ENCODE assay signal across 10 cellular contexts in the genomic region with DNA sequence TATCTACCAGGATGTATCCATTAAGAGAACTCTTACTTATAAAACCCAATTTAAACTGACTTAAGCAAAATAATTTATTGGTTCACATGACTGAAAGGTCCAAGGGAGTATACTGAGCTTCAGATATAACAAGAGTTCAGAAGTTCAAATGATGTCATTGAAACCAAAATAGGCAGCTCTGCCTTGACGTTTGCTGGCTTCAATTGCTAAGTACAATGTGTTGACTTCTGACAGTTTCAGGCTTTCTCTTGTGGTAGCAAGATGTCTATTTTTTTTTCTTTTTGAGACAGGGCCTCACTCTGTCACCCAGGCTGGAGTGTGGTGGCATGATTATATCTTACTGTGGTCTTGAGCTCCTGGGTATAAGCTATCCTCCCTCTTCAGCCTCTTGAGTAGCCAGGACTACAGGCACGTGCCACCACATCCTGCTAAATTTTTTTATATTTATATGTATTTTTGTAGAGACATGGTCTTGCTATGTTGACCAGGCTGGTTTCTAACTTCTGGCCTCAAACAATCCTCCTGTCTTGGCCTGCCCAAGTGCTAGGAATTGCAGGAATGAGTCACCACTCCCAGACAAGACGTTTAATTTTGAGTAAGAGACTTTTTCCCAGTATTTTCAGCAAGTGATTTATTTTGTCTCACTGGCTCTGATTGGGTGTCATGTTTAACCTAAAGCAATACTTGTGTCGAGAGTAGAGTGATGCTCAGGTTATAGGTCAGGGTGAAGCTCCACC.
DNase-seq lines count a peak whose midpoint lies in the region; ATAC-seq and TF ChIP-seq lines count a peak whose summit lies in the region.
"Had no signal": no experiment of that assay in that cellular context is flagged by ENCODE, and none has a peak within 500 bp of the region (broad histone marks: within the 10 kb centered on the region; RNA-seq: fewer than 3 reads in every experiment).

No MANE protein-coding gene starts in this region.

- no peaks in the 10 kb centered on the region for H3K4me1 Mint-ChIP-seq in activated naive CD8-positive, alpha-beta T cell treated with anti-CD3 and anti-CD28 coated beads for 36 hours
- no peaks in the 10 kb centered on the region for H3K4me1 Mint-ChIP-seq in CD4-positive, alpha-beta T cell (ENCODE audit: low read depth)

- H3K27ac Mint-ChIP-seq in activated naive CD8-positive, alpha-beta T cell treated with anti-CD3 and anti-CD28 coated beads for 36 hours: no peak overlapping the region
- H3K27ac Mint-ChIP-seq in CD4-positive, alpha-beta T cell: no peak overlapping the region

- no peaks in the 10 kb centered on the region for H3K36me3 Mint-ChIP-seq in activated naive CD8-positive, alpha-beta T cell treated with anti-CD3 and anti-CD28 coated beads for 36 hours
- H3K36me3 Mint-ChIP-seq in CD4-positive, alpha-beta T cell (ENCODE audit: low read depth): no peaks in the 10 kb centered on the region

- H3K9ac ChIP-seq in adipocyte (ENCODE audit: low read length): no peak overlapping the region

- peaks cover 4% of the 10 kb centered on the region for H3K27me3 Mint-ChIP-seq in activated naive CD8-positive, alpha-beta T cell treated with anti-CD3 and anti-CD28 coated beads for 36 hours
- H3K27me3 Mint-ChIP-seq in CD4-positive, alpha-beta T cell: no peaks in the 10 kb centered on the region

- H3K9me3 ChIP-seq in adipocyte (ENCODE audit: control insufficient read depth, low read length) (no peaks in the 10 kb centered on the region), spleen (no peaks in the 10 kb centered on the region)
- no peaks in the 10 kb centered on the region for H3K9me3 ChIP-seq in CD4-positive, alpha-beta T cell (ENCODE audit: control insufficient read depth, low read length)

- WGBS in spleen, 5 donors: 38 to 63% (median 60%) methylated on average over 4 of the region's 4 CpGs

- no peak overlapping the region for H3K27ac ChIP-seq in spleen
- H3K27ac ChIP-seq in CD4-positive, alpha-beta T cell (ENCODE audit: low read depth, low read length): no peak overlapping the region

- DNase-seq in GM06990 (ENCODE audit: extremely low read depth, insufficient read length): peak; percentile 57
- DNase-seq in adipocyte (ENCODE audit: low read depth): peak; percentile 20
- DNase-seq in activated naive CD8-positive, alpha-beta T cell treated with anti-CD3 and anti-CD28 coated beads for 36 hours: no peak
- DNase-seq in spleen: no peak
- no peak for DNase-seq in NCI-H446 treated with DMSO at 0.1 percent for 48 hours (lab: John Stamatoyannopoulos, UW)
- no peak for DNase-seq in CD4-positive, alpha-beta T cell
- DNase-seq: NCI-H2081, occipital lobe had no signal

- no peaks in the 10 kb centered on the region for H3K27me3 ChIP-seq in GM06990 (replicated peaks; ENCODE audit: control insufficient read depth, insufficient read depth, low read length)
- no peaks in the 10 kb centered on the region for H3K27me3 ChIP-seq in adipocyte (replicated peaks; ENCODE audit: control insufficient read depth, insufficient read depth, low read length)
- no peaks in the 10 kb centered on the region for H3K27me3 ChIP-seq in spleen (replicated peaks in 1 of 7)
- H3K27me3 ChIP-seq in CD4-positive, alpha-beta T cell (ENCODE audit: control insufficient read depth, insufficient read depth, low read length): no peaks in the 10 kb centered on the region

- CTCF ChIA-PET in CD4-positive, alpha-beta T cell (lab: Charles Lee): interaction anchor here (0.8 kb wide), 1 partner anchor 11 kb away, joined by 3 read pairs; no protein-coding TSS in a partner anchor

- H3K4me3 ChIP-seq in GM06990 (replicated peaks; ENCODE audit: low read depth, low read length) (no peak overlapping the region), adipocyte (ENCODE audit: low read length) (no peak overlapping the region), spleen (no peak overlapping the region)

- no peaks in the 10 kb centered on the region for H3K4me1 ChIP-seq in adipocyte (ENCODE audit: control insufficient read depth, insufficient read depth, low read length)
- no peaks in the 10 kb centered on the region for H3K4me1 ChIP-seq in spleen

- intact Hi-C loops in spleen (cut with DNase I; ENCODE audit: low total_unique reads): no loop called here
- intact Hi-C loops in CD4-positive, alpha-beta T cell (cut with DNase I, micrococcal nuclease): no loop called here

- H3K36me3 ChIP-seq in GM06990 (ENCODE audit: control insufficient read depth, insufficient read depth, low read length): no peaks in the 10 kb centered on the region
- H3K36me3 ChIP-seq in adipocyte (ENCODE audit: control insufficient read depth, insufficient read depth, low read length, severe bottlenecking): no peaks in the 10 kb centered on the region
- no peaks in the 10 kb centered on the region for H3K36me3 ChIP-seq in spleen

- no peak overlapping the region for H3K4me3 Mint-ChIP-seq in activated naive CD8-positive, alpha-beta T cell treated with anti-CD3 and anti-CD28 coated beads for 36 hours
- H3K4me3 Mint-ChIP-seq in CD4-positive, alpha-beta T cell: no peak overlapping the region

- no peak for TF ChIP-seq POLR2A in spleen (IDR thresholded peaks at IDR 0.05)

- TF ChIP-seq CTCF in GM06990 (IDR thresholded peaks at IDR 0.05; ENCODE audit: insufficient read depth, low read length, poor library complexity, severe bottlenecking): no peak
- TF ChIP-seq CTCF in spleen (IDR thresholded peaks at IDR 0.05 in 8 of 11, conservative IDR thresholded peaks at IDR 0.05 in 3 of 11): no peak
- TF ChIP-seq CTCF in CD4-positive, alpha-beta T cell (IDR thresholded peaks at IDR 0.05): no peak

- H3K9me3 Mint-ChIP-seq in activated naive CD8-positive, alpha-beta T cell treated with anti-CD3 and anti-CD28 coated beads for 36 hours: no peaks in the 10 kb centered on the region
- H3K9me3 Mint-ChIP-seq in CD4-positive, alpha-beta T cell: no peaks in the 10 kb centered on the region

- POLR2A ChIA-PET in CD4-positive, alpha-beta T cell (lab: Charles Lee): no interaction called here

- ATAC-seq in GM19463 (IDR thresholded peaks at IDR 0.05; ENCODE audit: unreplicated experiment) (peak; percentile 85), HG03045 (IDR thresholded peaks at IDR 0.05; ENCODE audit: unreplicated experiment) (peak; percentile 66)
- ATAC-seq in CD4-positive, alpha-beta T cell (ENCODE audit: poor library complexity): no peak

Comparison
In these comparisons a context has a peak if more than half of its experiments do, and no peak if none do; other contexts are left out.
1. DNase-seq: peak in GM06990 (single experiment) and adipocyte (single experiment); none in activated naive CD8-positive, alpha-beta T cell treated with anti-CD3 and anti-CD28 coated beads for 36 hours (single experiment), spleen (single experiment), NCI-H446 treated with DMSO at 0.1 percent for 48 hours (single experiment) and CD4-positive, alpha-beta T cell (0 of 10).